Comparison of ENCODE assay signal across 8 cellular contexts in the genomic region with DNA sequence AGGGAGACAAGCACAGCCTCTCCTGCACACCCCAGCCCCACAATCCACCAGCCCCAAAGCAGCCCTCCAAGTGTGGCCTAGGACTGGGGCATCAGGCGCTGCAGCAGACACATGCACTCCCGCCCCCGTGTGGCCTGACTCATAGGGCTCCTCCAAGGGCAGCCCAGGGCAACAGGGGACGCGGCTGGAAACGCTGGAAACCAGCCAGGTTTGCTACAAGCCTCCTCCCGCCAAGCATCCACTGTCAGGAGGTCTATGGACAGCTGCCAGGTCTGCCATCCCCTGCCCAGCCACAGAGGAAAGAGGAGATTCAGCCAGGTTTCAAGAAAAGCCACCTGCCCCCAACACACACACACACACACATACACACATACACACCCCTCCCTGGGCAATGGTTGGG. TPM values are rescaled to one million over a fixed set of nuclear protein-coding genes. Genes with fewer than 3 reads are reported as not detected.
A peak's percentile ranks its signal among the peaks of the same experiment; 100 is the strongest.
DNase-seq lines count a peak whose midpoint lies in the region; ATAC-seq and TF ChIP-seq lines count a peak whose summit lies in the region.

No MANE protein-coding gene starts in this region.

- DNase-seq in A172 (ENCODE audit: low spot score): peak; percentile 56
- DNase-seq in GM12865 (ENCODE audit: low read depth): no peak
- peak; percentile 86 for DNase-seq in NCI-H345 (lab: John Stamatoyannopoulos, UW)
- DNase-seq in neural crest cell (ENCODE audit: low read depth, low spot score): no peak

- H3K36me3 Mint-ChIP-seq in brain (no peaks in the 10 kb centered on the region), neural crest cell (ENCODE audit: low read depth) (no peaks in the 10 kb centered on the region)

- H3K27ac Mint-ChIP-seq in brain (peak overlapping the region in 4 of 5 experiments; percentile 49 to 81 (median 67)), neural crest cell (ENCODE audit: unreplicated experiment) (no peak overlapping the region)

- ATAC-seq in HG02678 (IDR thresholded peaks at IDR 0.05; ENCODE audit: unreplicated experiment) (no peak), GM18505 (IDR thresholded peaks at IDR 0.05; ENCODE audit: unreplicated experiment) (no peak), GM21367 (IDR thresholded peaks at IDR 0.05; ENCODE audit: unreplicated experiment) (no peak)

- peaks cover 72% of the 10 kb centered on the region for H3K27me3 Mint-ChIP-seq in brain
- peaks cover 52% of the 10 kb centered on the region for H3K27me3 Mint-ChIP-seq in neural crest cell (ENCODE audit: low read depth)

- TF ChIP-seq CTCF in GM12865 (IDR thresholded peaks at IDR 0.05; ENCODE audit: insufficient read depth, low read depth, low read length, missing control alignments): peak; percentile 21
- TF ChIP-seq CTCF in brain (conservative IDR thresholded peaks at IDR 0.05): peak; percentile 14 to 17
- TF ChIP-seq CTCF in neural crest cell (conservative IDR thresholded peaks at IDR 0.05): peak; percentile 25

- peaks cover 51% of the 10 kb centered on the region for H3K4me1 Mint-ChIP-seq in brain
- peaks cover 40% of the 10 kb centered on the region for H3K4me1 Mint-ChIP-seq in neural crest cell

- peak overlapping the region in 2 of 5 experiments; percentile 27 to 50 for H3K4me3 Mint-ChIP-seq in brain
- peak overlapping the region; percentile 70 for H3K4me3 Mint-ChIP-seq in neural crest cell

- no peak overlapping the region for H3K4me3 ChIP-seq in GM12865 (ENCODE audit: low read depth, low read length)

- no peaks in the 10 kb centered on the region for H3K9me3 Mint-ChIP-seq in brain
- H3K9me3 Mint-ChIP-seq in neural crest cell: no peaks in the 10 kb centered on the region

- TF ChIP-seq POLR2A in GM18505 (IDR thresholded peaks at IDR 0.05; ENCODE audit: borderline replicate concordance, extremely low read depth, insufficient read depth, insufficient read length): no peak

RNA-seq across cellular contexts. Expression of gene SRCIN1, which starts 25.8 kb away (rescaled TPM):
- total RNA-seq in A172 (2014; rRNA removed; shearing (Covaris generic)): 0.19 and 0.26 TPM in 2 replicates
- polyA plus RNA-seq in brain (ENCODE audit: insufficient read depth, low read depth, low replicate concordance): 42.9 TPM
- total RNA-seq in neural crest cell: 8.4 and 8.6 TPM in 2 replicates

Comparison
In these comparisons a context has a peak if more than half of its experiments do, and no peak if none do; other contexts are left out.
1. DNase-seq: peak in A172 (single experiment) and NCI-H345 (single experiment); none in GM12865 (single experiment) and neural crest cell (single experiment).
2. Peak in every context shown above with its lines, with median percentiles within 50 percentile points of each other: CTCF ChIP-seq.